25 cellular contexts compared by ENCODE assay signal in genomic region chr16:87610026-87610425, GRCh38. TPM values are rescaled to one million over a fixed set of nuclear protein-coding genes. Genes with fewer than 3 reads are reported as not detected.
"Had no signal": no experiment of that assay in that cellular context is flagged by ENCODE, and none has a peak within 500 bp of the region (broad histone marks: within the 10 kb centered on the region; RNA-seq: fewer than 3 reads in every experiment).

No MANE protein-coding gene starts in this region.

- H2AFZ ChIP-seq: neural progenitor cell, parathyroid adenoma had no signal

- H3K36me3 ChIP-seq: neural progenitor cell, ovary, right lobe of liver, sigmoid colon, stomach, thoracic aorta, thyroid gland, tibial nerve, upper lobe of right lung, uterus had no signal

- FAIRE-seq: small intestine had no signal

- H3K4me1 ChIP-seq: neural progenitor cell, parathyroid adenoma, psoas muscle, right lobe of liver, sigmoid colon, stomach, thyroid gland, tibial nerve, upper lobe of right lung, uterus had no signal

- H3K9ac ChIP-seq: neural progenitor cell, parathyroid adenoma had no signal

- ATAC-seq: natural killer cell; psoas muscle; right cardiac atrium; right lobe of liver; stimulated activated effector memory CD8-positive, alpha-beta T cell treated with anti-CD3 and anti-CD28 coated beads, Interleukin-12 subunit alpha, Interleukin-12 subunit beta, amount 100 ng/mL, for 72 hours; stimulated activated naive B cell treated with anti-CD40 and anti-IgM and Interleukin-4, amounts not matched to agents 10 μg/mL and 1 μg/mL and 100 μg/mL, for 72 hours; upper lobe of right lung had no signal

- H3K4me2 ChIP-seq: neural progenitor cell had no signal

- DNase-seq: natural killer cell; occipital lobe; ovary; psoas muscle; right cardiac atrium; right lobe of liver; sigmoid colon; small intestine; stimulated activated CD4-positive, alpha-beta T cell treated with anti-CD3 and anti-CD28 coated beads, Interleukin-15, amount 100 ng/mL, for 24 hours; stimulated activated CD4-positive, alpha-beta T cell treated with anti-CD3 and anti-CD28 coated beads, Interleukin-2, amount 100 ng/mL, for 24 hours; stimulated activated CD4-positive, alpha-beta T cell treated with anti-CD3 and anti-CD28 coated beads, Interleukin-2, amount 100 ng/mL, for 48 hours; stimulated activated CD4-positive, alpha-beta T cell treated with anti-CD3 and anti-CD28 coated beads, Interleukin-4, amount 100 ng/mL, for 24 hours; stimulated activated naive B cell treated with anti-CD40 and anti-IgM and Interleukin-4, amounts not matched to agents 10 μg/mL and 1 μg/mL and 100 μg/mL, for 72 hours; stimulated activated naive CD4-positive, alpha-beta T cell treated with Interleukin-2 at 50 U/mL for 16 hours; stomach; thyroid gland; upper lobe of right lung; uterus had no signal

- H3K27me3 ChIP-seq: ovary, right lobe of liver, thyroid gland, uterus had no signal

- H3K9me3 ChIP-seq: ovary, psoas muscle, right lobe of liver, sigmoid colon, stomach, thoracic aorta, thyroid gland, tibial nerve, upper lobe of right lung, uterus had no signal

- H3K4me3 ChIP-seq: neural progenitor cell, ovary, psoas muscle, right lobe of liver, sigmoid colon, stomach, thoracic aorta, thyroid gland, tibial nerve, upper lobe of right lung, uterus had no signal

- H3K79me2 ChIP-seq: parathyroid adenoma had no signal

- H3K27ac ChIP-seq: neural progenitor cell, ovary, parathyroid adenoma, psoas muscle, right lobe of liver, sigmoid colon, stomach, thoracic aorta, thyroid gland, tibial nerve, upper lobe of right lung, uterus had no signal

RNA-seq across cellular contexts. Expression of gene JPH3, which starts 7.7 kb away (rescaled TPM):
- total RNA-seq: natural killer cell, osteoblast, skeletal muscle tissue, thoracic aorta had no signal
